ENCODE assay signal across 8 cellular contexts in genomic region chr3:134211797-134212196, GRCh38. TPM values are rescaled to one million over a fixed set of nuclear protein-coding genes. Genes with fewer than 3 reads are reported as not detected.
DNase-seq lines count a peak whose midpoint lies in the region; ATAC-seq and TF ChIP-seq lines count a peak whose summit lies in the region.

No MANE protein-coding gene starts in this region.

- TF ChIP-seq CTCF in LNCAP (IDR thresholded peaks at IDR 0.05) = peak; percentile 65
- peak; percentile 13 to 57 (median 40) for TF ChIP-seq CTCF in gastroesophageal sphincter (IDR thresholded peaks at IDR 0.05)
- TF ChIP-seq CTCF in retinal pigment epithelial cell (conservative IDR thresholded peaks at IDR 0.05; ENCODE audit: low read depth, low read length) = peak; percentile 89

- no peak for TF ChIP-seq POLR2A in gastroesophageal sphincter (IDR thresholded peaks at IDR 0.05)

- no peaks in the 10 kb centered on the region for H3K27me3 ChIP-seq in gastroesophageal sphincter

- DNase-seq in NCI-H1436 (lab: John Stamatoyannopoulos, UW) (peak; percentile 14), NCI-H1436 treated with DMSO at 0.1 percent for 48 hours (lab: John Stamatoyannopoulos, UW) (no peak), T-helper 17 cell (no peak), retinal pigment epithelial cell (ENCODE audit: low read depth) (peak; percentile 24), occipital lobe (lab: John Stamatoyannopoulos, UW) (no peak)

- no peak overlapping the region for H3K27ac ChIP-seq in gastroesophageal sphincter

- H3K4me1 ChIP-seq in gastroesophageal sphincter = peaks cover 0 to 55% (median 0%) of the 10 kb centered on the region in 3 donors

- no peak overlapping the region for H3K4me3 Mint-ChIP-seq in T-helper 17 cell

- peaks cover 0 to 41% of the 10 kb centered on the region in 2 donors for H3K36me3 ChIP-seq in gastroesophageal sphincter

- ATAC-seq in GM21717 (IDR thresholded peaks at IDR 0.05; ENCODE audit: unreplicated experiment) (peak; percentile 62), T-helper 17 cell (peak; percentile 48), gastroesophageal sphincter (no peak)

- no peaks in the 10 kb centered on the region for H3K9me3 ChIP-seq in T-helper 17 cell (ENCODE audit: control insufficient read depth, low read length, poor library complexity, severe bottlenecking)
- H3K9me3 ChIP-seq in gastroesophageal sphincter = no peaks in the 10 kb centered on the region

- no peak overlapping the region for H3K27ac Mint-ChIP-seq in T-helper 17 cell

- H3K4me1 Mint-ChIP-seq in T-helper 17 cell = peaks cover 25% of the 10 kb centered on the region

- H3K4me3 ChIP-seq in gastroesophageal sphincter (no peak overlapping the region), retinal pigment epithelial cell (ENCODE audit: low read length) (no peak overlapping the region)

- no peaks in the 10 kb centered on the region for H3K27me3 Mint-ChIP-seq in T-helper 17 cell

- 8 to 20% methylated on average over 2 of the region's 2 CpGs for WGBS in gastroesophageal sphincter (ENCODE audit: low coverage in 1 of 2), 2 donors

- TF ChIP-seq EP300 in gastroesophageal sphincter (IDR thresholded peaks at IDR 0.05) = no peak

- H3K36me3 Mint-ChIP-seq in T-helper 17 cell (ENCODE audit: low read depth) = peaks cover 9% of the 10 kb centered on the region

RNA-seq across cellular contexts. Expression of gene RYK, which starts 38.9 kb away (rescaled TPM):
- 10 to 100 TPM; 42.9 to 44.9 TPM for total RNA-seq in T-helper 17 cell
- total RNA-seq in gastroesophageal sphincter = 100 to 1,000 TPM in 3 of 4 donors, 10 to 100 TPM in 1; 92.7 to 133 (median 115) TPM
- total RNA-seq in occipital lobe = 136 TPM

Comparison
In these comparisons a context has a peak if more than half of its experiments do, and no peak if none do; other contexts are left out.
1. DNase-seq: peak in NCI-H1436 (single experiment) and retinal pigment epithelial cell (single experiment); none in NCI-H1436 treated with DMSO at 0.1 percent for 48 hours (single experiment), T-helper 17 cell (0 of 3) and occipital lobe (single experiment).
2. Peak in every context shown above with its lines, with median percentiles within 50 percentile points of each other: CTCF ChIP-seq.